ENCODE assay signal across 17 cellular contexts in the genomic region with DNA sequence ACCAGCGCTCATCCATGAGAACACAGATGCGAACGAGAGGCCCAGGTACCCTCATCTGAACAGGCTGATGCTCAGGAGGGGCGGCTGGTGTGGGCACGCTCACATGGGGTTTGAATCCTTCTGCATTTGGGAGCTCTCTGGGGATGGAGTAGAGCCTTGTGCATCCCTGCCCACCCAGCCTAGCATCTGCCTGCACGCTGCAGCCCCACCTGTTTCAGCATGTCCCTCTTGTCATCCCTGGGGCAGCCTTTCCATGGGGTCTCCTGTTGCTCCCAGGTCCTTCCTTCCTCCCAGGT. TPM values are rescaled to one million over a fixed set of nuclear protein-coding genes. Genes with fewer than 3 reads are reported as not detected.
DNase-seq lines count a peak whose midpoint lies in the region; ATAC-seq and TF ChIP-seq lines count a peak whose summit lies in the region.
"Had no signal": no experiment of that assay in that cellular context is flagged by ENCODE, and none has a peak within 500 bp of the region (broad histone marks: within the 10 kb centered on the region; RNA-seq: fewer than 3 reads in every experiment).

No MANE protein-coding gene starts in this region.

- no peak for DNase-seq in CD8-positive, alpha-beta memory T cell
- DNase-seq in effector memory CD8-positive, alpha-beta T cell = no peak
- DNase-seq in posterior vena cava (ENCODE audit: low spot score) = peak; percentile 58
- DNase-seq in NCI-H2081 treated with DMSO at 0.1 percent for 48 hours (lab: John Stamatoyannopoulos, UW) = no peak
- no peak for DNase-seq in BE2C
- DNase-seq: CD4-positive, CD25-positive, alpha-beta regulatory T cell; NCI-H1436 treated with DMSO at 0.1 percent for 48 hours; NCI-H2081; NCI-H510A treated with DMSO at 0.1 percent for 48 hours; NCI-H774; OCI-M1; SIG-M5 had no signal

- H3K4me3 ChIP-seq in CD8-positive, alpha-beta memory T cell (ENCODE audit: low read length) = no peak overlapping the region
- H3K4me3 ChIP-seq in OCI-LY1 (ENCODE audit: low read depth, low read length, poor library complexity, severe bottlenecking) (no peak overlapping the region), BE2C (ENCODE audit: low read depth, low read length) (no peak overlapping the region)
- H3K4me3 ChIP-seq: GM12878, GM23248 had no signal

- H3K27ac Mint-ChIP-seq in CD8-positive, alpha-beta memory T cell = peak overlapping the region in 7 of 8 donors; percentile 77 to 94 (median 85)
- peak overlapping the region; percentile 78 to 83 for H3K27ac Mint-ChIP-seq in effector memory CD8-positive, alpha-beta T cell
- H3K27ac Mint-ChIP-seq: CD4-positive, CD25-positive, alpha-beta regulatory T cell had no signal

- H3K9ac ChIP-seq in OCI-LY1 (ENCODE audit: low read length) = peak overlapping the region; percentile 8; the same call in 1 of the 2 replicates
- H3K9ac ChIP-seq: GM23248 had no signal

- peak overlapping the region; percentile 52; the same call in 1 of the 2 replicates for H3K4me2 ChIP-seq in OCI-LY1 (ENCODE audit: low read length)

- no peaks in the 10 kb centered on the region for H3K36me3 ChIP-seq in CD8-positive, alpha-beta memory T cell (ENCODE audit: insufficient read depth, low read length)
- H3K36me3 ChIP-seq in OCI-LY1 (ENCODE audit: insufficient read depth, low read length) = peaks cover 41% of the 10 kb centered on the region; the same call in 1 of the 2 replicates
- H3K36me3 ChIP-seq in BE2C = peaks cover 59% of the 10 kb centered on the region

- peak overlapping the region in 1 of 7 donors; percentile 40 for H3K4me3 Mint-ChIP-seq in CD8-positive, alpha-beta memory T cell
- H3K4me3 Mint-ChIP-seq in effector memory CD8-positive, alpha-beta T cell = no peak overlapping the region
- H3K4me3 Mint-ChIP-seq: B cell; CD4-positive, CD25-positive, alpha-beta regulatory T cell had no signal

- H3K36me3 Mint-ChIP-seq in CD8-positive, alpha-beta memory T cell = peaks cover 0 to 14% (median 3%) of the 10 kb centered on the region in 3 donors
- peaks cover 29% of the 10 kb centered on the region for H3K36me3 Mint-ChIP-seq in effector memory CD8-positive, alpha-beta T cell (ENCODE audit: insufficient read depth)

- H3K9me3 ChIP-seq in CD8-positive, alpha-beta memory T cell (ENCODE audit: low read length) = no peaks in the 10 kb centered on the region
- H3K9me3 ChIP-seq in OCI-LY1 (ENCODE audit: low read length) = no peaks in the 10 kb centered on the region
- H3K9me3 ChIP-seq in BE2C = no peaks in the 10 kb centered on the region

- peaks cover 0 to 3% of the 10 kb centered on the region in 2 donors for H3K27me3 Mint-ChIP-seq in CD8-positive, alpha-beta memory T cell
- H3K27me3 Mint-ChIP-seq in effector memory CD8-positive, alpha-beta T cell = no peaks in the 10 kb centered on the region
- H3K27me3 Mint-ChIP-seq: B cell; CD4-positive, CD25-positive, alpha-beta regulatory T cell had no signal

- no peaks in the 10 kb centered on the region for H3K4me1 ChIP-seq in CD8-positive, alpha-beta memory T cell (ENCODE audit: insufficient read depth, low read length)
- H3K4me1 ChIP-seq in OCI-LY1 (ENCODE audit: insufficient read depth, low read length, severe bottlenecking) (peaks cover 39% of the 10 kb centered on the region), BE2C (no peaks in the 10 kb centered on the region)

- no peaks in the 10 kb centered on the region for H3K27me3 ChIP-seq in CD8-positive, alpha-beta memory T cell (ENCODE audit: insufficient read depth, low read length, poor library complexity, severe bottlenecking)
- H3K27me3 ChIP-seq in OCI-LY1 (ENCODE audit: insufficient read depth, low read length) (no peaks in the 10 kb centered on the region), BE2C (no peaks in the 10 kb centered on the region)

- ATAC-seq in effector memory CD8-positive, alpha-beta T cell (replicated peaks) = no peak
- ATAC-seq in GM21825 (IDR thresholded peaks at IDR 0.05; ENCODE audit: unreplicated experiment) = no peak

- no peak for TF ChIP-seq CTCF in OCI-LY1 (IDR thresholded peaks at IDR 0.05; ENCODE audit: low read length)
- no peak for TF ChIP-seq CTCF in BE2C (IDR thresholded peaks at IDR 0.05; ENCODE audit: low read depth, low read length)

- POLR2A ChIA-PET in CD8-positive, alpha-beta memory T cell (lab: Charles Lee) = no interaction called here

- CTCF ChIA-PET in CD8-positive, alpha-beta memory T cell (lab: Charles Lee) = interaction anchor here (1.1 kb wide), 1 partner anchor 23 kb away, joined by 3 read pairs; no protein-coding TSS in a partner anchor

- peaks cover 23 to 29% (median 23%) of the 10 kb centered on the region in 3 donors for H3K4me1 Mint-ChIP-seq in CD8-positive, alpha-beta memory T cell
- H3K4me1 Mint-ChIP-seq in effector memory CD8-positive, alpha-beta T cell (ENCODE audit: low read depth in 2 of 2) = peaks cover 8 to 48% of the 10 kb centered on the region in 2 donors

- H3K9me3 Mint-ChIP-seq in CD8-positive, alpha-beta memory T cell = no peaks in the 10 kb centered on the region
- no peaks in the 10 kb centered on the region for H3K9me3 Mint-ChIP-seq in effector memory CD8-positive, alpha-beta T cell
- H3K9me3 Mint-ChIP-seq: CD4-positive, CD25-positive, alpha-beta regulatory T cell had no signal

- H3K9me2 ChIP-seq in OCI-LY1 (ENCODE audit: low read depth, low read length) = no peaks in the 10 kb centered on the region

- H3K79me2 ChIP-seq in OCI-LY1 (ENCODE audit: insufficient read depth, low read length) = no peaks in the 10 kb centered on the region

- no peaks in the 10 kb centered on the region for H3F3A ChIP-seq in OCI-LY1 (ENCODE audit: insufficient read depth, low read length)

- no peak overlapping the region for H2AFZ ChIP-seq in OCI-LY1 (ENCODE audit: low read length)
- H2AFZ ChIP-seq: GM23248 had no signal

- H4K20me1 ChIP-seq in OCI-LY1 (ENCODE audit: insufficient read depth, low read length) = no peaks in the 10 kb centered on the region

- no peak overlapping the region for H3K27ac ChIP-seq in CD8-positive, alpha-beta memory T cell (ENCODE audit: low read depth, low read length)
- H3K27ac ChIP-seq in OCI-LY1 (ENCODE audit: low read depth, low read length, poor library complexity, severe bottlenecking) = peak overlapping the region; percentile 76
- H3K27ac ChIP-seq: GM23248 had no signal

- intact Hi-C loops in posterior vena cava (cut with DNase I) = no loop called here

RNA-seq across cellular contexts. Expression of gene POLR1E, which starts 25.9 kb away (rescaled TPM):
- total RNA-seq in CD8-positive, alpha-beta memory T cell = 10 to 100 TPM; 82.5 to 84.6 TPM
- 21.4 TPM for polyA plus RNA-seq in CD8-positive, alpha-beta memory T cell
- total RNA-seq in posterior vena cava = 10 to 100 TPM; 16.9 to 18.5 TPM
- polyA plus RNA-seq in BE2C (2012; ENCODE audit: insufficient read depth, insufficient read length, low read depth) = 5.7 TPM

RNA-seq across cellular contexts. Expression of gene ZBTB5, which starts 46.4 kb away (rescaled TPM):
- total RNA-seq in CD8-positive, alpha-beta memory T cell = 1 to 10 TPM; 7.0 to 7.9 TPM
- polyA plus RNA-seq in CD8-positive, alpha-beta memory T cell = 0.81 TPM
- 1 to 10 TPM; 6.9 to 7.4 TPM for total RNA-seq in posterior vena cava
- 15.8 TPM for polyA plus RNA-seq in BE2C (2012; ENCODE audit: insufficient read depth, insufficient read length, low read depth)

Comparison
In these comparisons a context has a peak if more than half of its experiments do, and no peak if none do; other contexts are left out.
1. RNA of gene POLR1E, which starts 25.9 kb away (total RNA-seq): 82.5 to 84.6 TPM in CD8-positive, alpha-beta memory T cell; 16.9 to 18.5 TPM in posterior vena cava; every median in the first group is over 4 times any median in the second.